In genomic region chr3:66428733-66429132, GRCh38 we compare ENCODE assay signal across 7 cellular contexts.
A peak's percentile ranks its signal among the peaks of the same experiment; 100 is the strongest.
DNase-seq lines count a peak whose midpoint lies in the region; ATAC-seq, FAIRE-seq and TF ChIP-seq lines count a peak whose summit lies in the region.

No MANE protein-coding gene starts in this region.

- CTCF ChIA-PET in activated naive CD4-positive, alpha-beta T cell treated with anti-CD3 and anti-CD28 coated beads for 36 hours (lab: Charles Lee) = no interaction called here

- DNase-seq in SW480 (ENCODE audit: low spot score) (peak; percentile 18), Right ventricle myocardium inferior (ENCODE audit: missing footprints) (peak; percentile 75), sciatic nerve (ENCODE audit: low spot score) (peak; percentile 83), frontal cortex (ENCODE audit: low spot score in 2 of 2) (no peak), endothelial cell (ENCODE audit: low spot score) (no peak)
- DNase-seq in activated naive CD4-positive, alpha-beta T cell treated with anti-CD3 and anti-CD28 coated beads for 36 hours = no peak

- peak; percentile 59 for ATAC-seq in Right ventricle myocardium inferior
- peak; percentile 90 for ATAC-seq in sciatic nerve

- TF ChIP-seq EP300 in Ishikawa (IDR thresholded peaks at IDR 0.05; ENCODE audit: borderline replicate concordance) = no peak

- FAIRE-seq in frontal cortex (lab: Jason Lieb, UNC) = no peak

- TF ChIP-seq CTCF in endothelial cell (IDR thresholded peaks at IDR 0.05; ENCODE audit: unreplicated experiment) = no peak

- H3K27me3 Mint-ChIP-seq in activated naive CD4-positive, alpha-beta T cell treated with anti-CD3 and anti-CD28 coated beads for 36 hours (ENCODE audit: low read depth) = peaks cover 2% of the 10 kb centered on the region
- H3K27me3 Mint-ChIP-seq in endothelial cell (ENCODE audit: unreplicated experiment) = peaks cover 8% of the 10 kb centered on the region

- no peak for TF ChIP-seq RAD21 in Ishikawa (IDR thresholded peaks at IDR 0.05; ENCODE audit: low read depth)

- H3K9me3 Mint-ChIP-seq in activated naive CD4-positive, alpha-beta T cell treated with anti-CD3 and anti-CD28 coated beads for 36 hours = no peaks in the 10 kb centered on the region
- no peaks in the 10 kb centered on the region for H3K9me3 Mint-ChIP-seq in endothelial cell (ENCODE audit: unreplicated experiment)

- intact Hi-C loops in Right ventricle myocardium inferior (cut with DNase I) (no loop called here), sciatic nerve (cut with DNase I) (no loop called here)
- intact Hi-C loops in activated naive CD4-positive, alpha-beta T cell treated with anti-CD3 and anti-CD28 coated beads for 36 hours (cut with micrococcal nuclease) = no loop called here

- no peak overlapping the region for H3K27ac Mint-ChIP-seq in activated naive CD4-positive, alpha-beta T cell treated with anti-CD3 and anti-CD28 coated beads for 36 hours
- no peak overlapping the region for H3K27ac Mint-ChIP-seq in endothelial cell (ENCODE audit: unreplicated experiment)

- H3K4me1 Mint-ChIP-seq in activated naive CD4-positive, alpha-beta T cell treated with anti-CD3 and anti-CD28 coated beads for 36 hours (ENCODE audit: low read depth) = peaks cover 16% of the 10 kb centered on the region
- H3K4me1 Mint-ChIP-seq in endothelial cell (ENCODE audit: unreplicated experiment) = peaks cover 35% of the 10 kb centered on the region

- H3K36me3 Mint-ChIP-seq in activated naive CD4-positive, alpha-beta T cell treated with anti-CD3 and anti-CD28 coated beads for 36 hours (ENCODE audit: low read depth) = peaks cover 7% of the 10 kb centered on the region
- H3K36me3 Mint-ChIP-seq in endothelial cell (ENCODE audit: low read depth, unreplicated experiment) = peaks cover 8% of the 10 kb centered on the region

- no peak overlapping the region for H3K4me3 Mint-ChIP-seq in activated naive CD4-positive, alpha-beta T cell treated with anti-CD3 and anti-CD28 coated beads for 36 hours
- H3K4me3 Mint-ChIP-seq in endothelial cell (ENCODE audit: unreplicated experiment) = no peak overlapping the region

TF ChIP-seq in Ishikawa, 13 proteins besides CTCF, POLR2A, EP300 and RAD21:
- TF ChIP-seq NFIC (IDR thresholded peaks at IDR 0.05) (peak; percentile 32; the same call in 1 of the 2 replicates), MAX (IDR thresholded peaks at IDR 0.05) (no peak)

Comparison
In these comparisons a context has a peak if more than half of its experiments do, and no peak if none do; other contexts are left out.
1. DNase-seq: peak in SW480 (single experiment), Right ventricle myocardium inferior (single experiment) and sciatic nerve (single experiment); none in activated naive CD4-positive, alpha-beta T cell treated with anti-CD3 and anti-CD28 coated beads for 36 hours (single experiment), frontal cortex (0 of 2) and endothelial cell (single experiment).